In the genomic region with DNA sequence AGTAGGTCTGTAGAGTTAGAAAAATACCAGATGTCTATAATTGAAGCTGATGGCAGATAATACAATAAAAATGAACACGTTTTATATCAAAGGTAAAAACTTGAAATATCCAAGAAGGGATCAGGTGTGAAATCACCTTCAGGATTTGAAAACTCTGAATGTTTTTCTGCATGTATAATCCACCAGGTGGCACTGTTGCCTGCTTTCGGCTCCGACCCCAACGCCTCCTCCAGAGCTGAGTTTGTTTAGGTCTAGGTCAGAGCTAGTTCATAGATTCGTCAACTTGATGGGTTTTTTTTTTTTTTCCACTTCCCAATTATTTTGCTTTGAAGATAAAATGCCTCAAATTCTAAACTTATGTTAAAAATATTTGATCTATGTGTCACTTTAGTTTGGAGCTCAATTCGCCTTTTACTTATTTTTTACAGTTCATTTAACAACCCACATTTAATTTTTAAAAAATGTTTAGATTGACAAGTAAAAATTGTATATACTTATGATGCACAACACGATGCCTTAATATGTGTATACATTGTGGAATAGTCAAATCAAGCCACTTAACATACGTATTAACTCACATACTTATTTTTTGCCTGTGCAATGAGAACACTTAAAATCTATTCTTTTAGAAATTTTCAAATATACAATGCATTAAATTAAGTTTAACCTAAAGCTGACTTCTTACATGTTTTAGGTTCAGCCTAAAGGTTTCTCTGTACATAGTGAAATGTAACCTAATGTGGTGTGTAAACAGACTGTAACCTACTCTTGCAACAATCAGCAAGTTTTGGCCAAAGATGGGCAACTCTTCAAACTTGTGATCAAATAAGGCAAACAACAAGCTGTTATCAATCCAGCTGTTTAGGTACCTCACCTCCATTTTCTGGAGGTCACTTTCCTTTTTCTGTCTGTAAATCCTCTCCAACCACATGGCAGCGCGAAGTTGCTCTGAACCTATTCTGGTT, we compare ENCODE assay signal across 1 cellular context.
TF ChIP-seq lines count a peak whose summit lies in the region.

No MANE protein-coding gene starts in this region.

TF ChIP-seq in SK-N-SH treated with all-trans-retinoic acid at 6 μM for 48 hours, 23 proteins besides CTCF, POLR2A, EP300 and RAD21 (continued from another document):
- TF ChIP-seq, protein P1, sequence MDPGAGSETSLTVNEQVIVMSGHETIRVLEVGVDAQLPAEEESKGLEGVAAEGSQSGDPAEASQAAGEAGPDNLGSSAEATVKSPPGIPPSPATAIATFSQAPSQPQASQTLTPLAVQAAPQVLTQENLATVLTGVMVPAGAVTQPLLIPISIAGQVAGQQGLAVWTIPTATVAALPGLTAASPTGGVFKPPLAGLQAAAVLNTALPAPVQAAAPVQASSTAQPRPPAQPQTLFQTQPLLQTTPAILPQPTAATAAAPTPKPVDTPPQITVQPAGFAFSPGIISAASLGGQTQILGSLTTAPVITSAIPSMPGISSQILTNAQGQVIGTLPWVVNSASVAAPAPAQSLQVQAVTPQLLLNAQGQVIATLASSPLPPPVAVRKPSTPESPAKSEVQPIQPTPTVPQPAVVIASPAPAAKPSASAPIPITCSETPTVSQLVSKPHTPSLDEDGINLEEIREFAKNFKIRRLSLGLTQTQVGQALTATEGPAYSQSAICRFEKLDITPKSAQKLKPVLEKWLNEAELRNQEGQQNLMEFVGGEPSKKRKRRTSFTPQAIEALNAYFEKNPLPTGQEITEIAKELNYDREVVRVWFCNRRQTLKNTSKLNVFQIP (CRISPR knock-in tag; IDR thresholded peaks at IDR 0.05; ENCODE audit: borderline replicate concordance, low read depth), result no peak
- TF ChIP-seq TOX (CRISPR knock-in tag; IDR thresholded peaks at IDR 0.05; ENCODE audit: borderline replicate concordance) (no peak), TCF4 (CRISPR knock-in tag; IDR thresholded peaks at IDR 0.05; ENCODE audit: borderline replicate concordance) (no peak), BACH2 (CRISPR knock-in tag; IDR thresholded peaks at IDR 0.05; ENCODE audit: borderline replicate concordance) (no peak), ZC3H10 (CRISPR knock-in tag; IDR thresholded peaks at IDR 0.05) (no peak)
